36 cellular contexts compared by ENCODE assay signal in the genomic region with DNA sequence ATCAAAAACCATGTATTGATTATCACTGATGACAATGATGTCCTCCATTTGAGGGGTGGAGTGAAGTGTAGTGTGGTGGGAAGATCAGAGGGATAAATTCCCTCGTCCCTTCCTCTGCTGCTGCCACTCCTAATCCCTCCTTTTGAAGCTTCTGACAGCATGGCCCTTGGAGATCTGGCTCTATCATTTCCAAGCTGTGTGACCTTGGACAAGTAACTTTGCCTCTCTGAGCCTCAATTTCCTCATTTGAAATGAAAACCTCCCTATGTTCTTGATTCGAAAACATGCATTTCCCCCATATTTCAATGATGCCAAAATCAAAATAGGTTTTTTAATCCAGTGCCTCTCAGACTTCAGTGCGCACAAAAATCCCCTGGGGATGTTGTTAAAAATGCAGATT.
"Had no signal": no experiment of that assay in that cellular context is flagged by ENCODE, and none has a peak within 500 bp of the region (broad histone marks: within the 10 kb centered on the region; RNA-seq: fewer than 3 reads in every experiment).

No MANE protein-coding gene starts in this region.

- ATAC-seq: activated CD8-positive, alpha-beta memory T cell treated with anti-CD3 and anti-CD28 coated beads, Interleukin-2, amount 10 ng/mL, durations not matched to agents 7 days and 5 days; activated CD8-positive, alpha-beta T cell treated with anti-CD3 and anti-CD28 coated beads, Interleukin-2, amount 10 ng/mL, durations not matched to agents 7 days and 5 days; activated naive CD8-positive, alpha-beta T cell treated with anti-CD3 and anti-CD28 coated beads, Interleukin-2, amount 50 U/mL, for 24 hours had no signal

- H3K27me3 ChIP-seq: ascending aorta had no signal

- DNase-seq: activated B cell treated with CpG ODN at 0.5 μM for 24 hours; activated CD4-positive, alpha-beta memory T cell treated with anti-CD3 and anti-CD28 coated beads, Interleukin-2, amount 10 ng/mL, durations not matched to agents 7 days and 5 days; activated CD4-positive, alpha-beta T cell treated with anti-CD3 and anti-CD28 coated beads for 4 hours; activated CD4-positive, alpha-beta T cell treated with anti-CD3 and anti-CD28 coated beads, Interleukin-2, amount 10 ng/mL, durations not matched to agents 24 days and 14 days; activated CD4-positive, alpha-beta T cell treated with anti-CD3 and anti-CD28 coated beads, Interleukin-2, amount 50 U/mL, for 48 hours; activated CD4-positive, CD25-positive, alpha-beta regulatory T cell treated with anti-CD3 and anti-CD28 coated beads, Interleukin-2, amount 50 U/mL, for 72 hours; activated CD8-positive, alpha-beta memory T cell treated with anti-CD3 and anti-CD28 coated beads for 24 hours; activated CD8-positive, alpha-beta memory T cell treated with anti-CD3 and anti-CD28 coated beads, Interleukin-2, amount 10 ng/mL, durations not matched to agents 7 days and 5 days; activated CD8-positive, alpha-beta memory T cell treated with anti-CD3 and anti-CD28 coated beads, Interleukin-2, amount 50 U/mL, for 48 hours; activated CD8-positive, alpha-beta T cell treated with anti-CD3 and anti-CD28 coated beads, Interleukin-2, amount 10 ng/mL, durations not matched to agents 7 days and 5 days; activated effector memory CD4-positive, alpha-beta T cell treated with Interleukin-2 at 50 U/mL for 16 hours; activated gamma-delta T cell; activated naive CD4-positive, alpha-beta T cell treated with anti-CD3 and anti-CD28 coated beads, Interleukin-2, amount 10 ng/mL, durations not matched to agents 7 days and 5 days; activated naive CD4-positive, alpha-beta T cell treated with Interleukin-2 at 50 U/mL for 16 hours; activated naive CD8-positive, alpha-beta T cell treated with anti-CD3 and anti-CD28 coated beads, Interleukin-2, amount 10 ng/mL, durations not matched to agents 7 days and 5 days; activated naive CD8-positive, alpha-beta T cell treated with anti-CD3 and anti-CD28 coated beads, Interleukin-2, amount 50 U/mL, for 24 hours; activated T-cell treated with anti-CD3 and anti-CD28 coated beads, Interleukin-2, amount 50 U/mL, for 24 hours; activated T-cell treated with anti-CD3 and anti-CD28 coated beads, Interleukin-2, amount 50 U/mL, for 48 hours; amygdala; anterior cingulate cortex; caudate nucleus; cerebellar nuclear complex; T-helper 2 cell; T-helper 9 cell had no signal

- H3K4me1 Mint-ChIP-seq: activated B cell treated with CpG ODN at 0.5 μM for 24 hours; activated CD4-positive, alpha-beta memory T cell treated with anti-CD3 and anti-CD28 coated beads, Interleukin-2, amount 10 ng/mL, durations not matched to agents 7 days and 5 days; activated CD4-positive, alpha-beta T cell treated with anti-CD3 and anti-CD28 coated beads, Interleukin-2, amount 10 ng/mL, durations not matched to agents 24 days and 14 days; activated naive CD4-positive, alpha-beta T cell treated with anti-CD3 and anti-CD28 coated beads, Interleukin-2, amount 10 ng/mL, durations not matched to agents 7 days and 5 days; activated naive CD4-positive, alpha-beta T cell treated with anti-CD3 and anti-CD28 coated beads, Interleukin-2, amount 50 U/mL, for 24 hours; activated naive CD8-positive, alpha-beta T cell treated with anti-CD3 and anti-CD28 coated beads, Interleukin-2, amount 10 ng/mL, durations not matched to agents 7 days and 5 days; activated naive CD8-positive, alpha-beta T cell treated with anti-CD3 and anti-CD28 coated beads, Interleukin-2, amount 50 U/mL, for 24 hours; central memory CD8-positive, alpha-beta T cell had no signal

- H3K9me3 Mint-ChIP-seq: activated B cell treated with CpG ODN at 0.5 μM for 24 hours; activated CD4-positive, alpha-beta T cell treated with anti-CD3 and anti-CD28 coated beads, Interleukin-2, amount 10 ng/mL, durations not matched to agents 24 days and 14 days; activated naive CD4-positive, alpha-beta T cell treated with anti-CD3 and anti-CD28 coated beads, Interleukin-2, amount 10 ng/mL, durations not matched to agents 7 days and 5 days; activated naive CD8-positive, alpha-beta T cell treated with anti-CD3 and anti-CD28 coated beads, Interleukin-2, amount 50 U/mL, for 24 hours; activated T-cell treated with anti-CD3 and anti-CD28 coated beads, Interleukin-2, amount 50 U/mL, for 24 hours; activated T-helper 2 cell treated with anti-CD3 and anti-CD28 coated beads, Interferon-gamma antibody, Interleukin-2, Interleukin-4, amounts not matched to agents 10 μg/mL and 5 μg/mL and 100 μg/mL, durations not matched to agents 14 hours and 24 hours and 36 hours; central memory CD8-positive, alpha-beta T cell; T-helper 1 cell treated with Interleukin-12 subunit alpha and Interleukin-12 subunit beta and Interleukin-4 antibody, amounts not matched to agents 30 μg/mL and 1 μg/mL, for 36 hours; T-helper 2 cell treated with Interferon-gamma antibody and Interleukin-4, amounts not matched to agents 5 μg/mL and 100 μg/mL, for 36 hours had no signal

- H3K36me3 Mint-ChIP-seq: activated CD8-positive, alpha-beta memory T cell treated with anti-CD3 and anti-CD28 coated beads, Interleukin-2, amount 10 ng/mL, durations not matched to agents 7 days and 5 days; activated naive CD4-positive, alpha-beta T cell treated with anti-CD3 and anti-CD28 coated beads, Interleukin-2, amount 10 ng/mL, durations not matched to agents 7 days and 5 days; activated naive CD4-positive, alpha-beta T cell treated with anti-CD3 and anti-CD28 coated beads, Interleukin-2, amount 50 U/mL, for 24 hours; activated naive CD8-positive, alpha-beta T cell; activated naive CD8-positive, alpha-beta T cell treated with anti-CD3 and anti-CD28 coated beads, Interleukin-2, amount 10 ng/mL, durations not matched to agents 7 days and 5 days; brain had no signal

- H3K9me3 ChIP-seq: ascending aorta had no signal

- H3K4me3 Mint-ChIP-seq: activated B cell treated with CpG ODN at 0.5 μM for 24 hours; activated CD4-positive, alpha-beta memory T cell treated with anti-CD3 and anti-CD28 coated beads, Interleukin-2, amount 10 ng/mL, durations not matched to agents 7 days and 5 days; activated CD4-positive, alpha-beta T cell treated with anti-CD3 and anti-CD28 coated beads, Interleukin-2, amount 10 ng/mL, durations not matched to agents 24 days and 14 days; activated CD8-positive, alpha-beta memory T cell treated with anti-CD3 and anti-CD28 coated beads, Interleukin-2, amount 10 ng/mL, durations not matched to agents 7 days and 5 days; activated CD8-positive, alpha-beta T cell treated with anti-CD3 and anti-CD28 coated beads, Interleukin-2, amount 10 ng/mL, durations not matched to agents 7 days and 5 days; activated naive CD4-positive, alpha-beta T cell treated with anti-CD3 and anti-CD28 coated beads, Interleukin-2, amount 10 ng/mL, durations not matched to agents 7 days and 5 days; activated naive CD4-positive, alpha-beta T cell treated with anti-CD3 and anti-CD28 coated beads, Interleukin-2, amount 50 U/mL, for 24 hours; activated naive CD8-positive, alpha-beta T cell; activated naive CD8-positive, alpha-beta T cell treated with anti-CD3 and anti-CD28 coated beads, Interleukin-2, amount 10 ng/mL, durations not matched to agents 7 days and 5 days; activated naive CD8-positive, alpha-beta T cell treated with anti-CD3 and anti-CD28 coated beads, Interleukin-2, amount 50 U/mL, for 24 hours; activated T-cell treated with anti-CD3 and anti-CD28 coated beads, Interleukin-2, amount 50 U/mL, for 24 hours; central memory CD8-positive, alpha-beta T cell; T-helper 1 cell treated with Interleukin-12 subunit alpha and Interleukin-12 subunit beta and Interleukin-4 antibody, amounts not matched to agents 30 μg/mL and 1 μg/mL, for 36 hours; T-helper 2 cell treated with Interferon-gamma antibody and Interleukin-4, amounts not matched to agents 5 μg/mL and 100 μg/mL, for 36 hours had no signal

- H3K27ac ChIP-seq: ascending aorta, cardiac muscle cell, VCaP had no signal

- H3K4me3 ChIP-seq: ascending aorta, cardiac muscle cell had no signal

- H3K4me1 ChIP-seq: ascending aorta had no signal

- FAIRE-seq: bronchial epithelial cell, TTC549 had no signal

- H3K27ac Mint-ChIP-seq: activated B cell treated with CpG ODN at 0.5 μM for 24 hours; activated CD4-positive, alpha-beta memory T cell treated with anti-CD3 and anti-CD28 coated beads, Interleukin-2, amount 10 ng/mL, durations not matched to agents 7 days and 5 days; activated CD4-positive, alpha-beta T cell treated with anti-CD3 and anti-CD28 coated beads, Interleukin-2, amount 10 ng/mL, durations not matched to agents 24 days and 14 days; activated CD8-positive, alpha-beta memory T cell treated with anti-CD3 and anti-CD28 coated beads, Interleukin-2, amount 10 ng/mL, durations not matched to agents 7 days and 5 days; activated CD8-positive, alpha-beta T cell treated with anti-CD3 and anti-CD28 coated beads, Interleukin-2, amount 10 ng/mL, durations not matched to agents 7 days and 5 days; activated naive CD4-positive, alpha-beta T cell treated with anti-CD3 and anti-CD28 coated beads, Interleukin-2, amount 10 ng/mL, durations not matched to agents 7 days and 5 days; activated naive CD4-positive, alpha-beta T cell treated with anti-CD3 and anti-CD28 coated beads, Interleukin-2, amount 50 U/mL, for 24 hours; activated naive CD8-positive, alpha-beta T cell; activated naive CD8-positive, alpha-beta T cell treated with anti-CD3 and anti-CD28 coated beads, Interleukin-2, amount 10 ng/mL, durations not matched to agents 7 days and 5 days; activated naive CD8-positive, alpha-beta T cell treated with anti-CD3 and anti-CD28 coated beads, Interleukin-2, amount 50 U/mL, for 24 hours; activated T-cell treated with anti-CD3 and anti-CD28 coated beads, Interleukin-2, amount 50 U/mL, for 24 hours; activated T-helper 2 cell treated with anti-CD3 and anti-CD28 coated beads, Interferon-gamma antibody, Interleukin-2, Interleukin-4, amounts not matched to agents 10 μg/mL and 5 μg/mL and 100 μg/mL, durations not matched to agents 14 hours and 24 hours and 36 hours; T-helper 1 cell treated with Interleukin-12 subunit alpha and Interleukin-12 subunit beta and Interleukin-4 antibody, amounts not matched to agents 30 μg/mL and 1 μg/mL, for 36 hours; T-helper 2 cell treated with Interferon-gamma antibody and Interleukin-4, amounts not matched to agents 5 μg/mL and 100 μg/mL, for 36 hours had no signal

- H3K36me3 ChIP-seq: ascending aorta, cardiac muscle cell had no signal
